Comparison of ENCODE assay signal across 1 cellular context in the genomic region with DNA sequence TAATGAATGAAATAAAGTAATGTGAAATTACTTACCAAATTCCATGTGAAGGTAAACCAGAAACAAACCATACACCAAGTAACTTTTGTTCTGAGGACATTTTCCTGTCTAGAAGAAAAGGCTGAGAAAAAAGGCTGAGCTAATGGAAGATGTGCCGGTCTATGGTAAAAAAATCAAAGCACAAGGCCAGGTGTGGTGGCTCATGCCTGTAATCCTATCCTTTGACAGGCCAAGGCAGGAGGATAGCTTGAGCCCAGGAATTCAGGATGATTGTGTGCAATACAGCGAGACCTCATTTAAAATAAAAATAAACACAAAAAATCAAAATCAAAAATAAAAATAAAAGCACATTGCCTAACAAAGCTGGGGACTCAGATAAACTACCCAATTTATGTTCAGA.
TF ChIP-seq lines count a peak whose summit lies in the region.

No MANE protein-coding gene starts in this region.

TF ChIP-seq in GM12878, 131 proteins besides CTCF, POLR2A, EP300 and RAD21 (continued from another document):
- TF ChIP-seq BCL3 (IDR thresholded peaks at IDR 0.05; ENCODE audit: borderline replicate concordance, insufficient read depth, low read depth, low read length, poor library complexity, severe bottlenecking), result no peak
- no peak for TF ChIP-seq PAX8 (IDR thresholded peaks at IDR 0.05)
- no peak for TF ChIP-seq EGR1 (IDR thresholded peaks at IDR 0.05; ENCODE audit: borderline replicate concordance in 1 of 2, low read depth in 2 of 2, low read length in 2 of 2)
- TF ChIP-seq RBBP5 (conservative IDR thresholded peaks at IDR 0.05), result no peak
- no peak for TF ChIP-seq SREBF2 (IDR thresholded peaks at IDR 0.05; ENCODE audit: low read length)
- no peak for TF ChIP-seq POU2F2 (IDR thresholded peaks at IDR 0.05; ENCODE audit: borderline replicate concordance, low read depth, low read length)
- no peak for TF ChIP-seq YY1 (IDR thresholded peaks at IDR 0.05; ENCODE audit: low read depth, low read length)
- no peak for TF ChIP-seq SUPT20H (IDR thresholded peaks at IDR 0.05; ENCODE audit: borderline replicate concordance, control insufficient read depth, low read depth, low read length)
- no peak for TF ChIP-seq JUND (IDR thresholded peaks at IDR 0.05; ENCODE audit: low read depth, low read length)
